8 cellular contexts compared by ENCODE assay signal in genomic region chrX:100447563-100448397, GRCh38. TPM values are rescaled to one million over a fixed set of nuclear protein-coding genes. Genes with fewer than 3 reads are reported as not detected.
DNase-seq lines count a peak whose midpoint lies in the region; ATAC-seq and TF ChIP-seq lines count a peak whose summit lies in the region.

No MANE protein-coding gene starts in this region.

- peak overlapping the region; percentile 83 for H3K4me2 ChIP-seq in smooth muscle cell

- H3K27ac ChIP-seq in CD8-positive, alpha-beta T cell (ENCODE audit: low read depth, low read length), result no peak overlapping the region
- no peak overlapping the region for H3K27ac ChIP-seq in smooth muscle cell (ENCODE audit: low read depth)

- H3K27me3 ChIP-seq in CD8-positive, alpha-beta T cell (ENCODE audit: insufficient read depth, low read length), result no peaks in the 10 kb centered on the region
- no peaks in the 10 kb centered on the region for H3K27me3 ChIP-seq in smooth muscle cell (ENCODE audit: low read depth)

- no peaks in the 10 kb centered on the region for H3K9me3 ChIP-seq in CD8-positive, alpha-beta T cell (ENCODE audit: low read length)
- H3K9me3 ChIP-seq in smooth muscle cell (replicated peaks; ENCODE audit: low read depth), result peaks cover 6% of the 10 kb centered on the region

- POLR2A ChIA-PET in CD8-positive, alpha-beta T cell (lab: Charles Lee), result no interaction called here

- H3K27ac Mint-ChIP-seq in CD8-positive, alpha-beta T cell, result no peak overlapping the region

- no peaks in the 10 kb centered on the region for H3K4me1 Mint-ChIP-seq in CD8-positive, alpha-beta T cell (ENCODE audit: low read depth)

- H3K9ac ChIP-seq in smooth muscle cell (ENCODE audit: low read depth), result no peak overlapping the region

- CTCF ChIA-PET in CD8-positive, alpha-beta T cell (lab: Charles Lee), result no interaction called here

- no peak for ATAC-seq in CD8-positive, alpha-beta T cell
- ATAC-seq in GM18868 (IDR thresholded peaks at IDR 0.05; ENCODE audit: unreplicated experiment), result peak; percentile 90
- no peak for ATAC-seq in GM18517 (IDR thresholded peaks at IDR 0.05; ENCODE audit: unreplicated experiment)

- H3K4me3 ChIP-seq in CD8-positive, alpha-beta T cell (ENCODE audit: low read depth, low read length), result no peak overlapping the region
- no peak overlapping the region for H3K4me3 ChIP-seq in NB4 (ENCODE audit: low read depth, low read length)
- peak overlapping the region; percentile 13 for H3K4me3 ChIP-seq in iPS-11a (ENCODE audit: low read depth, low read length)
- H3K4me3 ChIP-seq in smooth muscle cell, result peak overlapping the region; percentile 53

- no peak overlapping the region for H3K4me3 Mint-ChIP-seq in CD8-positive, alpha-beta T cell

- TF ChIP-seq POLR2A in NB4 (IDR thresholded peaks at IDR 0.05; ENCODE audit: extremely low read depth, insufficient read length), result no peak

- H3K79me2 ChIP-seq in smooth muscle cell (ENCODE audit: low read depth), result no peaks in the 10 kb centered on the region

- WGBS in smooth muscle cell (ENCODE audit: low lambda C conversion rate), result 8% methylated on average over 6 of the region's 6 CpGs

- H3K36me3 ChIP-seq in CD8-positive, alpha-beta T cell (ENCODE audit: insufficient read depth, low read length), result no peaks in the 10 kb centered on the region
- H3K36me3 ChIP-seq in smooth muscle cell (ENCODE audit: low read depth), result no peaks in the 10 kb centered on the region

- H3K4me1 ChIP-seq in CD8-positive, alpha-beta T cell (ENCODE audit: insufficient read depth, low read length), result no peaks in the 10 kb centered on the region
- no peaks in the 10 kb centered on the region for H3K4me1 ChIP-seq in smooth muscle cell (ENCODE audit: low read depth)

- intact Hi-C loops in CD8-positive, alpha-beta T cell (cut with DNase I, micrococcal nuclease), result no loop called here

- H4K20me1 ChIP-seq in smooth muscle cell (ENCODE audit: low read depth), result no peaks in the 10 kb centered on the region

- H3F3A ChIP-seq in smooth muscle cell (ENCODE audit: low read depth), result no peaks in the 10 kb centered on the region

- no peaks in the 10 kb centered on the region for H3K9me3 Mint-ChIP-seq in CD8-positive, alpha-beta T cell

- DNase-seq in CD8-positive, alpha-beta T cell, result peak in 3 of 7 experiments; percentile 0 to 11 (median 10)
- DNase-seq in NB4 (ENCODE audit: low read depth) (peak; percentile 18), astrocyte of the hippocampus (ENCODE audit: low read depth, low spot score) (peak; percentile 61), smooth muscle cell (lab: John Stamatoyannopoulos, UW; ENCODE audit: unreplicated experiment) (peak; percentile 3), DMS153 treated with DMSO at 0.1 percent for 48 hours (lab: John Stamatoyannopoulos, UW; ENCODE audit: unreplicated experiment) (no peak)

- peak; percentile 53 for TF ChIP-seq CTCF in CD8-positive, alpha-beta T cell (IDR thresholded peaks at IDR 0.05)
- TF ChIP-seq CTCF in NB4 (IDR thresholded peaks at IDR 0.05; ENCODE audit: low read depth, low read length) (peak; percentile 72), smooth muscle cell (IDR thresholded peaks at IDR 0.05; ENCODE audit: borderline replicate concordance, insufficient read depth, poor library complexity, severe bottlenecking) (peak; percentile 75)

- H2AFZ ChIP-seq in smooth muscle cell (ENCODE audit: low read depth), result peak overlapping the region; percentile 91

- H3K27me3 Mint-ChIP-seq in CD8-positive, alpha-beta T cell (ENCODE audit: low read depth), result no peaks in the 10 kb centered on the region

- H3K36me3 Mint-ChIP-seq in CD8-positive, alpha-beta T cell, result no peaks in the 10 kb centered on the region

RNA-seq across cellular contexts. Expression of gene PCDH19, which starts 37.7 kb away (rescaled TPM):
- not detected for total RNA-seq in CD8-positive, alpha-beta T cell
- total RNA-seq in smooth muscle cell, result 16.8 and 17.9 TPM in 2 replicates
- 7.5 and 11.6 TPM in 2 replicates for polyA plus RNA-seq in smooth muscle cell

Comparison
In these comparisons a context has a peak if more than half of its experiments do, and no peak if none do; other contexts are left out.
1. H3K4me3 ChIP-seq: peak in iPS-11a (single experiment) and smooth muscle cell (single experiment); none in CD8-positive, alpha-beta T cell (single experiment) and NB4 (single experiment).
2. RNA of gene PCDH19, which starts 37.7 kb away (total RNA-seq): 16.8 to 17.9 TPM in smooth muscle cell; not detected in CD8-positive, alpha-beta T cell; every median in the first group is over 10 times any median in the second.
3. Peak in every context shown above with its lines, with median percentiles within 50 percentile points of each other: CTCF ChIP-seq.